Comparison of ENCODE assay signal across 28 cellular contexts in the genomic region with DNA sequence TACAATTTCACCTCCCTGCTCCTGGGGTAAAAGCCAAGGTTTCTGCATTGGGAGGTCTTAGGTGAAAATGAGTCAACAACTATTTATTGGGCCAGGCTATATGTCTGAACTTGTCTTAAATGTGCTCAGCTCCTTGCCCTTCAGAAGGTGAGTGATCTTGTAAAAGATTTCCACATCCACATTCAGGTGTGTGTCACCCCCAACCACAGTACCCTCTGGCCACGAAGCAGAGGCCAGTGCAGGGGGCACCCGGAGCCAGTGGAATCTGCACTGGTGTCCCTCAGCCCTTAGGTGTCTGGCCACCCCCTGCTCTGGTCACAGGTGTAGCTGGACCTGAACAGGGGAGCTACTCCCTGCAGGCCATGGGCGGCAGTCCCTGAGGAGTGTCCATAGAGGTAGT.
"Had no signal": no experiment of that assay in that cellular context is flagged by ENCODE, and none has a peak within 500 bp of the region (broad histone marks: within the 10 kb centered on the region; RNA-seq: fewer than 3 reads in every experiment).

No MANE protein-coding gene starts in this region.

- DNase-seq: cortex of kidney; effector memory CD8-positive, alpha-beta T cell; foreskin fibroblast; heart left ventricle; kidney; mesendoderm; midbrain; naive thymus-derived CD4-positive, alpha-beta T cell; nucleus accumbens; stimulated activated CD4-positive, alpha-beta T cell treated with anti-CD3 and anti-CD28 coated beads, Interleukin-12 subunit alpha, Interleukin-12 subunit beta, amount 100 ng/mL, for 4 hours; stimulated activated CD4-positive, alpha-beta T cell treated with anti-CD3 and anti-CD28 coated beads, Interleukin-1b, Interleukin-23, amount 100 ng/mL, for 48 hours; stimulated activated CD4-positive, alpha-beta T cell treated with anti-CD3 and anti-CD28 coated beads, Interleukin-4, amount 100 ng/mL, for 1 hour; stimulated activated CD8-positive, alpha-beta memory T cell treated with anti-CD3 and anti-CD28 coated beads, Interleukin-4, amount 100 ng/mL, for 48 hours; stimulated activated naive CD4-positive, alpha-beta T cell; stimulated activated naive CD8-positive, alpha-beta T cell treated with anti-CD3 and anti-CD28 coated beads, Interleukin-15, amount 100 ng/mL, for 72 hours; transverse colon had no signal

- H3K9me3 ChIP-seq: gastroesophageal sphincter, heart left ventricle, prostate gland, right atrium auricular region, suprapubic skin, transverse colon had no signal

- H3K36me3 ChIP-seq: heart left ventricle, neural progenitor cell, prostate gland, right atrium auricular region, suprapubic skin, transverse colon had no signal

- H2AFZ ChIP-seq: hepatocyte, neural progenitor cell had no signal

- ATAC-seq: effector memory CD8-positive, alpha-beta T cell; esophagus mucosa; gastroesophageal sphincter; heart left ventricle; left lobe of liver; naive thymus-derived CD4-positive, alpha-beta T cell; sciatic nerve; stimulated activated naive CD8-positive, alpha-beta T cell treated with anti-CD3 and anti-CD28 coated beads, Interleukin-15, amount 100 ng/mL, for 72 hours had no signal

- H3K4me2 ChIP-seq: hepatocyte, neural progenitor cell, smooth muscle cell had no signal

- H3K27ac ChIP-seq: gastroesophageal sphincter, heart left ventricle, hepatocyte, neural progenitor cell, prostate gland, right atrium auricular region, suprapubic skin, transverse colon had no signal

- H3K79me2 ChIP-seq: hepatocyte had no signal

- FAIRE-seq: endometrium, kidney had no signal

- H3K9ac ChIP-seq: neural progenitor cell had no signal

- H3K27me3 ChIP-seq: gastroesophageal sphincter, heart left ventricle, hepatocyte, neural progenitor cell, right atrium auricular region, suprapubic skin, transverse colon had no signal

- H3K4me3 ChIP-seq: gastroesophageal sphincter, heart left ventricle, hepatocyte, lung, neural progenitor cell, prostate gland, right atrium auricular region, smooth muscle cell, suprapubic skin, transverse colon had no signal

- H3K4me1 ChIP-seq: gastroesophageal sphincter, heart left ventricle, neural progenitor cell, prostate gland, right atrium auricular region, suprapubic skin, transverse colon had no signal
